In genomic region chr2:235669269-235669831, GRCh38 we compare ENCODE assay signal across 8 cellular contexts.
A peak's percentile ranks its signal among the peaks of the same experiment; 100 is the strongest.
DNase-seq lines count a peak whose midpoint lies in the region; ATAC-seq, FAIRE-seq and TF ChIP-seq lines count a peak whose summit lies in the region.

No MANE protein-coding gene starts in this region.

- no peak overlapping the region for H4K91ac ChIP-seq in H1 (replicated peaks; ENCODE audit: insufficient read length, low read length)

- intact Hi-C loops in lower leg skin (cut with DNase I; ENCODE audit: low total_unique reads): no loop called here

- POLR2A ChIA-PET in H1 (lab: Charles Lee; ENCODE audit: partially characterized antibody): no interaction called here

- TF ChIP-seq EP300 in H1 (IDR thresholded peaks at IDR 0.05; ENCODE audit: borderline replicate concordance in 1 of 2, low read depth in 2 of 2, low read length in 2 of 2): no peak

- H3K9ac ChIP-seq in H1 (replicated peaks in 1 of 4; ENCODE audit: extremely low read depth in 1 of 4, low read depth in 3 of 4, low read length in 3 of 4): peak overlapping the region in 1 of 4 experiments; percentile 44; a peak in 1 of 7 replicates

- H4K8ac ChIP-seq in H1 (ENCODE audit: extremely low read depth, insufficient read depth, low read length): no peak overlapping the region

- H3K56ac ChIP-seq in H1 (replicated peaks; ENCODE audit: insufficient read length, low read depth, low read length): no peak overlapping the region

- no peaks in the 10 kb centered on the region for H3K36me3 ChIP-seq in H1 (ENCODE audit: control insufficient read depth in 2 of 4, insufficient read depth in 4 of 4, low read length in 3 of 4)

- H2AFZ ChIP-seq in H1 (ENCODE audit: low read length): no peak overlapping the region

- peaks cover 0 to 7% (median 3%) of the 10 kb centered on the region in 4 experiments; a peak in 4 of 7 replicates for H3K27me3 ChIP-seq in H1 (replicated peaks in 1 of 4; ENCODE audit: control insufficient read depth in 3 of 4, extremely low read depth in 1 of 4, insufficient read depth in 3 of 4, low read length in 3 of 4)

- no peak for ATAC-seq in HG03432 (IDR thresholded peaks at IDR 0.05; ENCODE audit: unreplicated experiment)

- H2BK12ac ChIP-seq in H1 (ENCODE audit: low read depth, low read length): no peak overlapping the region

- H3K23ac ChIP-seq in H1 (ENCODE audit: insufficient read length): no peak overlapping the region

- peak overlapping the region; percentile 47 for H3K4me3 ChIP-seq in WI38 (ENCODE audit: low read depth, low read length)
- peak overlapping the region in 2 of 4 experiments; percentile 44 to 48; a peak in 4 of 8 replicates for H3K4me3 ChIP-seq in H1 (ENCODE audit: extremely low read depth in 1 of 4, insufficient read depth in 2 of 4, low read depth in 3 of 4, low read length in 4 of 4)
- H3K4me3 ChIP-seq in lower leg skin (ENCODE audit: low read depth, poor library complexity, severe bottlenecking): peak overlapping the region; percentile 20

- no peaks in the 10 kb centered on the region for H3K9me3 ChIP-seq in H1 (ENCODE audit: insufficient read depth in 2 of 2, low read depth in 1 of 2, low read length in 1 of 2)

- H3K23me2 ChIP-seq in H1 (ENCODE audit: low read depth, low read length): peaks cover 10% of the 10 kb centered on the region

- peak overlapping the region; percentile 89 to 94 for H3K4me2 ChIP-seq in H1 (ENCODE audit: insufficient read depth in 1 of 2, low read depth in 2 of 2, low read length in 2 of 2)

- peaks cover 9% of the 10 kb centered on the region for H3K79me1 ChIP-seq in H1 (ENCODE audit: low read depth, low read length)

- WGBS in H1 (ENCODE audit: extremely low coverage in 1 of 2, insufficient coverage in 1 of 2, insufficient read length in 1 of 2, insufficient replicate concordance in 2 of 2, low coverage in 1 of 2, low lambda C conversion rate in 2 of 2, missing lambda C conversion rate in 1 of 2), 2 experiments: 0% methylated on average over 23 of the region's 77 CpGs; no CpG with 5 or more reads in 1 of the 2 experiments
- 0 to 1% methylated on average over 14 to 16 of the region's 77 CpGs for WGBS in lower leg skin, 2 donors

- no peak for TF ChIP-seq RAD21 in H1 (IDR thresholded peaks at IDR 0.05 in 1 of 2, conservative IDR thresholded peaks at IDR 0.05 in 1 of 2; ENCODE audit: low read depth in 2 of 2, low read length in 2 of 2)

- H4K20me1 ChIP-seq in H1 (replicated peaks in 1 of 2; ENCODE audit: control insufficient read depth in 1 of 2, insufficient read depth in 2 of 2, low read length in 2 of 2): peaks cover 17 to 25% of the 10 kb centered on the region in 2 experiments

- peaks cover 0 to 50% of the 10 kb centered on the region in 2 experiments; a peak in 3 of 4 replicates for H3K79me2 ChIP-seq in H1 (ENCODE audit: control insufficient read depth in 1 of 2, insufficient read depth in 2 of 2, low read length in 2 of 2)

- H2AK5ac ChIP-seq in H1 (ENCODE audit: low read depth, low read length): peak overlapping the region; percentile 56; the same call in 1 of the 2 replicates

- no peak overlapping the region for H3K27ac ChIP-seq in H1 (ENCODE audit: low read depth, low read length)

- TF ChIP-seq CTCF in WI38 (IDR thresholded peaks at IDR 0.05; ENCODE audit: low read depth, low read length) (no peak), H1 (IDR thresholded peaks at IDR 0.05; ENCODE audit: control extremely low read depth in 1 of 3, insufficient read depth in 1 of 3, low read depth in 1 of 3, low read length in 3 of 3) (no peak), lower leg skin (IDR thresholded peaks at IDR 0.05) (no peak)

- H2BK20ac ChIP-seq in H1 (ENCODE audit: low read length): no peak overlapping the region

- no peak overlapping the region for H2BK15ac ChIP-seq in H1 (ENCODE audit: low read length)

- H3K14ac ChIP-seq in H1 (ENCODE audit: insufficient read length): no peak overlapping the region

- FAIRE-seq in H1 (lab: Jason Lieb, UNC): peak; percentile 65

- no peak overlapping the region for H4K5ac ChIP-seq in H1 (ENCODE audit: insufficient read length, low read depth, low read length)

- H3K4me1 ChIP-seq in H1 (replicated peaks in 1 of 4; ENCODE audit: control insufficient read depth in 3 of 4, insufficient read depth in 4 of 4, low read length in 3 of 4): peaks cover 7 to 40% (median 31%) of the 10 kb centered on the region in 4 experiments

- no peak overlapping the region for H3K18ac ChIP-seq in H1 (ENCODE audit: extremely low read depth, low read length)

- CTCF ChIA-PET in H1 (lab: Charles Lee; ENCODE audit: partially characterized antibody): interaction anchor here (1.0 to 1.7 kb wide), 3 partner anchors 10 to 73 kb away, joined by 3 to 8 read pairs (median 4); no protein-coding TSS in a partner anchor

- no peak overlapping the region for H3K4ac ChIP-seq in H1 (replicated peaks; ENCODE audit: insufficient read length, low read depth, low read length)

- no peak overlapping the region for H2BK120ac ChIP-seq in H1 (replicated peaks; ENCODE audit: low read depth, low read length)

- no peak overlapping the region for H2BK5ac ChIP-seq in H1 (ENCODE audit: low read depth, low read length)

- TF ChIP-seq POLR2A in H1 (IDR thresholded peaks at IDR 0.05; ENCODE audit: control extremely low read depth in 1 of 2, low read depth in 2 of 2, low read length in 2 of 2): no peak
- TF ChIP-seq POLR2A in lower leg skin (IDR thresholded peaks at IDR 0.05): no peak

- DNase-seq in DMS79 (lab: John Stamatoyannopoulos, UW): peak; percentile 55
- DNase-seq in NCI-H1436 (lab: John Stamatoyannopoulos, UW): peak; percentile 91
- peak; percentile 72 to 95 for DNase-seq in H1 (ENCODE audit: low read depth in 1 of 2, low spot score in 2 of 2)
- DNase-seq in lower leg skin (ENCODE audit: low spot score in 2 of 2): peak in 1 of 2 donors; percentile 91
- peak in 2 of 3 donors; percentile 1 to 6 for DNase-seq in stimulated activated CD4-positive, alpha-beta T cell treated with anti-CD3 and anti-CD28 coated beads, TNF-alpha, amount 100 ng/mL, for 48 hours (ENCODE audit: low read depth in 3 of 3)
- no peak for DNase-seq in GDM1 (lab: John Stamatoyannopoulos, UW)

TF ChIP-seq in H1, 55 proteins besides CTCF, POLR2A, EP300 and RAD21:
- TF ChIP-seq SRF (IDR thresholded peaks at IDR 0.05; ENCODE audit: low read depth, low read length) (no peak), SIN3A (conservative IDR thresholded peaks at IDR 0.05 in 1 of 2, IDR thresholded peaks at IDR 0.05 in 1 of 2; ENCODE audit: low read depth in 1 of 2, low read length in 2 of 2) (0 out of 4 replicates have a peak, but pooled peaks of 1 of the 2 experiments have one; percentile 44), SP1 (IDR thresholded peaks at IDR 0.05; ENCODE audit: low read depth, low read length) (peak; percentile 92), SP4 (IDR thresholded peaks at IDR 0.05; ENCODE audit: low read length) (no peak), BACH1 (IDR thresholded peaks at IDR 0.05; ENCODE audit: low read length) (no peak), KDM1A (IDR thresholded peaks at IDR 0.05; ENCODE audit: borderline replicate concordance, low read length) (no peak), SUZ12 (IDR thresholded peaks at IDR 0.05; ENCODE audit: low read length) (no peak), CEBPB (IDR thresholded peaks at IDR 0.05; ENCODE audit: low read depth, low read length) (no peak), RFX5 (IDR thresholded peaks at IDR 0.05; ENCODE audit: borderline replicate concordance, low read depth, low read length) (no peak), KDM5A (IDR thresholded peaks at IDR 0.05; ENCODE audit: low read length) (no peak), TEAD4 (IDR thresholded peaks at IDR 0.05; ENCODE audit: low read depth, low read length) (0 out of 2 replicates have a peak, but pooled peaks have one; percentile 21), EGR1 (IDR thresholded peaks at IDR 0.05; ENCODE audit: borderline replicate concordance, low read depth, low read length) (no peak), SIRT6 (IDR thresholded peaks at IDR 0.05; ENCODE audit: low read length) (no peak), MAX (IDR thresholded peaks at IDR 0.05) (0 out of 2 replicates have a peak, but pooled peaks have one; percentile 57), CREB1 (IDR thresholded peaks at IDR 0.05) (peak; percentile 60; the same call in 1 of the 2 replicates)
- TF ChIP-seq, protein P1, sequence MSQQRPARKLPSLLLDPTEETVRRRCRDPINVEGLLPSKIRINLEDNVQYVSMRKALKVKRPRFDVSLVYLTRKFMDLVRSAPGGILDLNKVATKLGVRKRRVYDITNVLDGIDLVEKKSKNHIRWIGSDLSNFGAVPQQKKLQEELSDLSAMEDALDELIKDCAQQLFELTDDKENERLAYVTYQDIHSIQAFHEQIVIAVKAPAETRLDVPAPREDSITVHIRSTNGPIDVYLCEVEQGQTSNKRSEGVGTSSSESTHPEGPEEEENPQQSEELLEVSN (IDR thresholded peaks at IDR 0.05): peak; percentile 46
